ENCODE assay signal across 8 cellular contexts in the genomic region with DNA sequence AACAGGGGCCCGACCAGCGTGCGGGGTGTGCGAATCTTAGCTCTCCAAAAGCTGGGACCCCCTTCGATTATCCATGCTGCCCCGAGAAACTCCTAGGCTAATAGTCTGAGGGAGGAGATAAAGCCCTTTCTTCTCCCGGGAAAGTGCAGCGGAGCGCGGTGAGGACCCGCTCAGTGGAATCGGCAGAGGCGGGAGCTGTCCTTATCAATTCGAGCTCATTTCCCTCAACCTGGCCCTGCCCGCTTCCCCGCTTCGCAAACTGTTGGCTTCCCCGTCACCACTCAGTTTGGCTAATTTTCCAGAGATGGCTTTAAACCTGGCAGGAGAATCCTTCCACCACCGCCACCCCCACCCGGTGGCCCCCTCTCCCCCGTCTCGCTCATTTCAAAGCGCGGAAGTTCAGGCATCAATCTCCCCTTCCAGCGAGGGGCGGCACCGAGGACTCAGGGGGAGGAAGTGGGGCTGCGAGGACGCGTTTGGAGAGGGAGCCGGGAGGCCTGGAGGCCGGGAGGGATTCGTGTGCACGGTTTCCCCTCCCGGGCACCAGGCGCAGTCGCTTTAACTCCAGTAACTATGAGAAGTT. TPM values are rescaled to one million over a fixed set of nuclear protein-coding genes. Genes with fewer than 3 reads are reported as not detected.
A peak's percentile ranks its signal among the peaks of the same experiment; 100 is the strongest.
DNase-seq lines count a peak whose midpoint lies in the region; ATAC-seq and TF ChIP-seq lines count a peak whose summit lies in the region.

No MANE protein-coding gene starts in this region.

- TF ChIP-seq POLR2A in body of pancreas (IDR thresholded peaks at IDR 0.05) (no peak), vagina (IDR thresholded peaks at IDR 0.05) (no peak)

- H4K20me1 ChIP-seq in BLaER1 treated with 17β-estradiol and CSF1 and Interleukin-3, amounts not matched to agents 10 nM and 100 nM, result peaks cover 0 to 23% (median 0%) of the 10 kb centered on the region in 11 experiments; a peak in 4 of 22 replicates
- H4K20me1 ChIP-seq in PC-3 (ENCODE audit: low read length), result no peaks in the 10 kb centered on the region

- CTCF ChIA-PET in PC-3 (lab: Charles Lee), result no interaction called here

- intact Hi-C loops in body of pancreas (cut with DNase I), result no loop called here
- intact Hi-C loops in vagina (cut with DNase I), result no loop called here
- intact Hi-C loops in PC-3 (cut with micrococcal nuclease), result no loop called here

- H3K27ac ChIP-seq in BLaER1 treated with 17β-estradiol and CSF1 and Interleukin-3, amounts not matched to agents 10 nM and 100 nM, result peak overlapping the region in 2 of 11 experiments; percentile 28; a peak in 1 of 22 replicates
- no peak overlapping the region for H3K27ac ChIP-seq in body of pancreas
- H3K27ac ChIP-seq in mesodermal cell (ENCODE audit: low read depth, low read length, severe bottlenecking), result no peak overlapping the region
- no peak overlapping the region for H3K27ac ChIP-seq in vagina
- no peak overlapping the region for H3K27ac ChIP-seq in PC-3 (ENCODE audit: low read length)

- no peaks in the 10 kb centered on the region for H3F3A ChIP-seq in PC-3 (ENCODE audit: low read length, unreplicated experiment)

- POLR2A ChIA-PET in PC-3 (lab: Charles Lee; ENCODE audit: unreplicated experiment), result no interaction called here

- H3K9ac ChIP-seq in BLaER1 treated with 17β-estradiol and CSF1 and Interleukin-3, amounts not matched to agents 10 nM and 100 nM, result peak overlapping the region in 10 of 11 experiments; percentile 1 to 71 (median 46); a peak in 18 of 22 replicates
- no peak overlapping the region for H3K9ac ChIP-seq in PC-3 (ENCODE audit: low read length)

- H3K27me3 ChIP-seq in BLaER1 treated with 17β-estradiol and CSF1 and Interleukin-3, amounts not matched to agents 10 nM and 100 nM, result peaks cover 35 to 74% (median 42%) of the 10 kb centered on the region in 11 experiments
- H3K27me3 ChIP-seq in body of pancreas (peaks cover 0 to 18% of the 10 kb centered on the region in 2 donors), vagina (no peaks in the 10 kb centered on the region), PC-3 (ENCODE audit: low read length) (peaks cover 8% of the 10 kb centered on the region; the same call in 1 of the 2 replicates)

- no peaks in the 10 kb centered on the region for H3K36me3 ChIP-seq in BLaER1 treated with 17β-estradiol and CSF1 and Interleukin-3, amounts not matched to agents 10 nM and 100 nM
- H3K36me3 ChIP-seq in body of pancreas (replicated peaks in 1 of 2; ENCODE audit: insufficient read depth in 1 of 2, low read depth in 2 of 2) (no peaks in the 10 kb centered on the region), mesodermal cell (ENCODE audit: control insufficient read depth, insufficient read depth, low read length) (no peaks in the 10 kb centered on the region), vagina (no peaks in the 10 kb centered on the region), PC-3 (ENCODE audit: low read depth, low read length) (no peaks in the 10 kb centered on the region)

- H3K9me2 ChIP-seq in PC-3 (replicated peaks; ENCODE audit: low read length), result no peaks in the 10 kb centered on the region

- peaks cover 20 to 53% (median 41%) of the 10 kb centered on the region in 10 experiments; a peak in 19 of 20 replicates for H3K4me1 ChIP-seq in BLaER1 treated with 17β-estradiol and CSF1 and Interleukin-3, amounts not matched to agents 10 nM and 100 nM
- H3K4me1 ChIP-seq in body of pancreas (peaks cover 27% of the 10 kb centered on the region), mesodermal cell (ENCODE audit: control insufficient read depth, insufficient read depth, low read length, poor library complexity, severe bottlenecking) (peaks cover 7% of the 10 kb centered on the region), vagina (peaks cover 22% of the 10 kb centered on the region), PC-3 (ENCODE audit: insufficient read depth, low read length) (no peaks in the 10 kb centered on the region)

- 1% methylated on average over 37 of the region's 37 CpGs; no CpG with 5 or more reads in 1 of the 2 donors for WGBS in body of pancreas, 2 donors
- 0% methylated on average over 8 to 24 of the region's 37 CpGs for WGBS in mesodermal cell (ENCODE audit: insufficient coverage in 2 of 2), 2 experiments

- peak overlapping the region; percentile 50 to 71 (median 63) for H3K4me3 ChIP-seq in BLaER1 treated with 17β-estradiol and CSF1 and Interleukin-3, amounts not matched to agents 10 nM and 100 nM
- peak overlapping the region; percentile 15; the same call in 1 of the 2 replicates for H3K4me3 ChIP-seq in Jurkat, Clone E6-1 (ENCODE audit: low read length)
- peak overlapping the region in 1 of 2 donors; percentile 13 for H3K4me3 ChIP-seq in body of pancreas
- H3K4me3 ChIP-seq in mesodermal cell (ENCODE audit: extremely low read depth, insufficient read depth, low read length, poor library complexity, severe bottlenecking), result peak overlapping the region; percentile 44
- peak overlapping the region; percentile 51 to 63 for H3K4me3 ChIP-seq in vagina
- H3K4me3 ChIP-seq in PC-3 (ENCODE audit: low read length), result no peak overlapping the region

- ATAC-seq in body of pancreas (peak; percentile 65), PC-3 (no peak), HG02852 (IDR thresholded peaks at IDR 0.05; ENCODE audit: unreplicated experiment) (no peak), GM21717 (IDR thresholded peaks at IDR 0.05; ENCODE audit: unreplicated experiment) (no peak)

- no peak for DNase-seq in Jurkat, Clone E6-1 (ENCODE audit: low read depth, low spot score)
- peak; percentile 2 to 21 (median 18) for DNase-seq in body of pancreas
- DNase-seq in vagina (ENCODE audit: extremely low spot score in 2 of 2), result no peak
- DNase-seq in PC-3, result no peak

- peak overlapping the region; percentile 84 to 99 (median 97) for H3K4me2 ChIP-seq in BLaER1 treated with 17β-estradiol and CSF1 and Interleukin-3, amounts not matched to agents 10 nM and 100 nM
- H3K4me2 ChIP-seq in PC-3 (ENCODE audit: low read length), result no peak overlapping the region

- TF ChIP-seq CTCF in body of pancreas (IDR thresholded peaks at IDR 0.05) (no peak), vagina (IDR thresholded peaks at IDR 0.05) (no peak), PC-3 (conservative IDR thresholded peaks at IDR 0.05; ENCODE audit: low read depth, low read length) (no peak)

- BruUV-seq in PC-3 (replicated peaks; lab: Mats Ljungman, UMichigan), result no TSS peak

- H3K9me3 ChIP-seq in BLaER1 treated with 17β-estradiol and CSF1 and Interleukin-3, amounts not matched to agents 10 nM and 100 nM (replicated peaks in 1 of 11), result no peaks in the 10 kb centered on the region
- H3K9me3 ChIP-seq in body of pancreas (no peaks in the 10 kb centered on the region), mesodermal cell (ENCODE audit: control insufficient read depth, low read length) (no peaks in the 10 kb centered on the region), vagina (no peaks in the 10 kb centered on the region), PC-3 (ENCODE audit: low read length) (no peaks in the 10 kb centered on the region)

- H3K79me2 ChIP-seq in PC-3 (ENCODE audit: low read length), result no peaks in the 10 kb centered on the region

- no peak overlapping the region for H2AFZ ChIP-seq in PC-3 (ENCODE audit: low read length)

RNA-seq across cellular contexts. Expression of gene KLHL14, which starts 1.6 kb away (rescaled TPM):
- 0.47 TPM for polyA plus RNA-seq in Jurkat, Clone E6-1 (2012; ENCODE audit: insufficient read depth, insufficient read length)
- total RNA-seq in body of pancreas, result not detected
- polyA plus RNA-seq in mesodermal cell (2013, experiment 1 of 2), result 1.9 TPM
- polyA plus RNA-seq in mesodermal cell (2013, experiment 2 of 2), result 1.6 TPM
- 0.98 TPM for total RNA-seq in vagina
- not detected in 2 replicates for total RNA-seq in PC-3 (2014; rRNA removed)

Comparison
In these comparisons a context has a peak if more than half of its experiments do, and no peak if none do; other contexts are left out.
1. DNase-seq: peak in body of pancreas (4 of 4); none in Jurkat, Clone E6-1 (single experiment), vagina (0 of 2) and PC-3 (single experiment).